8 cellular contexts compared by ENCODE assay signal in genomic region chr16:30525844-30526136, GRCh38. TPM values are rescaled to one million over a fixed set of nuclear protein-coding genes. Genes with fewer than 3 reads are reported as not detected.
DNase-seq lines count a peak whose midpoint lies in the region; ATAC-seq, FAIRE-seq and TF ChIP-seq lines count a peak whose summit lies in the region.

No MANE protein-coding gene starts in this region.

- no peak for DNase-seq in GM12891 (ENCODE audit: insufficient read length, low spot score)
- no peak for DNase-seq in T-cell
- peak; percentile 32 for DNase-seq in fibroblast of villous mesenchyme (ENCODE audit: low read depth)
- no peak for DNase-seq in gastrocnemius medialis
- no peak for DNase-seq in left colon
- DNase-seq in NCI-H345 (lab: John Stamatoyannopoulos, UW), result no peak

- no peaks in the 10 kb centered on the region for H3K9me3 Mint-ChIP-seq in T-cell

- ATAC-seq in T-cell (replicated peaks in 1 of 4) (no peak), gastrocnemius medialis (no peak), left colon (no peak), GM18511 (IDR thresholded peaks at IDR 0.05; ENCODE audit: unreplicated experiment) (no peak), GM19023 (IDR thresholded peaks at IDR 0.05; ENCODE audit: unreplicated experiment) (no peak)

- CTCF ChIA-PET in T-cell (lab: Charles Lee), result no interaction called here

- H3K4me3 Mint-ChIP-seq in T-cell, result peak overlapping the region; percentile 69 to 87 (median 83)

- peak overlapping the region; percentile 55 to 90 for H3K27ac Mint-ChIP-seq in T-cell

- no peak for TF ChIP-seq POLR2A in GM12891 (IDR thresholded peaks at IDR 0.05; ENCODE audit: low read depth, low read length)
- no peak for TF ChIP-seq POLR2A in gastrocnemius medialis (IDR thresholded peaks at IDR 0.05)

- H3K9me3 ChIP-seq in gastrocnemius medialis, result no peaks in the 10 kb centered on the region

- H3K36me3 ChIP-seq in gastrocnemius medialis, result peaks cover 0 to 10% of the 10 kb centered on the region in 2 donors

- peaks cover 19 to 36% of the 10 kb centered on the region in 2 donors for H3K4me1 ChIP-seq in gastrocnemius medialis

- intact Hi-C loops in gastrocnemius medialis (cut with DNase I; ENCODE audit: low total_unique reads), result loop anchor here (2.0 to 10.0 kb wide), 5 partner anchors 33 to 711 kb away; partner anchors contain the start of genes PAGR1, PRRT2, SEPHS2 and ZNF646
- intact Hi-C loops in left colon (cut with DNase I, micrococcal nuclease), result no loop called here

- TF ChIP-seq CTCF in fibroblast of villous mesenchyme (IDR thresholded peaks at IDR 0.05; ENCODE audit: insufficient read depth, low read depth, low read length), result no peak
- TF ChIP-seq CTCF in gastrocnemius medialis (IDR thresholded peaks at IDR 0.05 in 4 of 5, conservative IDR thresholded peaks at IDR 0.05 in 1 of 5), result no peak

- in situ Hi-C loops in gastrocnemius medialis (cut with MboI; ENCODE audit: low sequenced_read_pairs in 4 of 4), result loop anchor here in 2 of 4 donors (10.0 kb wide), 1 partner anchor 91 kb away; the partner anchor contains the start of gene DCTPP1 (in 2 of the 2)

- no peaks in the 10 kb centered on the region for H3K27me3 ChIP-seq in gastrocnemius medialis

- H3K4me1 Mint-ChIP-seq in T-cell, result peaks cover 13 to 30% (median 30%) of the 10 kb centered on the region in 3 donors

- H3K27me3 Mint-ChIP-seq in T-cell, result no peaks in the 10 kb centered on the region

- H3K27ac ChIP-seq in gastrocnemius medialis, result peak overlapping the region; percentile 96 to 100 (median 97)

- peaks cover 6% of the 10 kb centered on the region for H3K36me3 Mint-ChIP-seq in T-cell

- POLR2A ChIA-PET in T-cell (lab: Charles Lee), result no interaction called here

- no peak for FAIRE-seq in GM12891 (lab: Jason Lieb, UNC)

- H3K4me3 ChIP-seq in fibroblast of villous mesenchyme (ENCODE audit: low read depth, low read length) (peak overlapping the region; percentile 87), gastrocnemius medialis (peak overlapping the region; percentile 64 to 91 (median 76))

TF ChIP-seq in GM12891, 5 proteins besides CTCF, POLR2A, EP300 and RAD21:
- TF ChIP-seq TAF1 (IDR thresholded peaks at IDR 0.05; ENCODE audit: low read depth, low read length) (no peak), POLR2AphosphoS5 (IDR thresholded peaks at IDR 0.05; ENCODE audit: low read depth, low read length) (no peak), POU2F2 (IDR thresholded peaks at IDR 0.05; ENCODE audit: low read depth, low read length) (no peak), SPI1 (IDR thresholded peaks at IDR 0.05; ENCODE audit: low read depth, low read length) (peak; percentile 57)

RNA-seq across cellular contexts. Expression of gene ZNF768, which starts 0.6 kb away (rescaled TPM):
- 14.0 TPM for polyA plus RNA-seq in GM12891 (2012; ENCODE audit: low read depth, missing spikeins)
- total RNA-seq in T-cell, result 1 to 10 TPM; 5.0 to 8.3 (median 7.2) TPM
- total RNA-seq in fibroblast of villous mesenchyme, result 19.0 and 22.0 TPM in 2 replicates
- 100 to 1,000 TPM in 1 of 4 donors, 10 to 100 TPM in 3; 39.8 to 118 (median 69.8) TPM for total RNA-seq in gastrocnemius medialis
- 10 to 100 TPM; 58.7 to 62.4 TPM for total RNA-seq in left colon

RNA-seq across cellular contexts. Expression of gene ZNF747, which starts 8.9 kb away (rescaled TPM):
- polyA plus RNA-seq in GM12891 (2012; ENCODE audit: low read depth, missing spikeins), result 3.9 TPM
- total RNA-seq in T-cell (10 to 100 TPM in 3 of 5 donors, 1 to 10 TPM in 2; 6.8 to 17.4 (median 14.2) TPM), fibroblast of villous mesenchyme (11.7 and 12.6 TPM in 2 replicates), gastrocnemius medialis (10 to 100 TPM in 3 of 4 donors, 1 to 10 TPM in 1; 8.6 to 17.5 (median 13.1) TPM), left colon (10 to 100 TPM in 1 of 2 donors, 1 to 10 TPM in 1; 9.8 to 11.7 TPM)

RNA-seq across cellular contexts. Expression of gene ZNF764, which starts 32.4 kb away (rescaled TPM):
- 4.2 TPM for polyA plus RNA-seq in GM12891 (2012; ENCODE audit: low read depth, missing spikeins)
- total RNA-seq in T-cell (10 to 100 TPM; 14.9 to 33.9 (median 27.3) TPM), fibroblast of villous mesenchyme (4.3 and 6.1 TPM in 2 replicates), gastrocnemius medialis (1 to 10 TPM; 3.7 to 5.5 (median 4.9) TPM), left colon (10 to 100 TPM; 10.6 to 20.7 TPM)

RNA-seq across cellular contexts. Expression of gene ZNF688, which starts 45.7 kb away (rescaled TPM):
- polyA plus RNA-seq in GM12891 (2012; ENCODE audit: low read depth, missing spikeins), result 7.4 TPM
- total RNA-seq in T-cell (10 to 100 TPM; 11.9 to 25.9 (median 20.7) TPM), fibroblast of villous mesenchyme (6.5 and 12.9 TPM in 2 replicates), gastrocnemius medialis (10 to 100 TPM; 11.0 to 38.2 (median 18.5) TPM), left colon (10 to 100 TPM; 16.6 to 24.4 TPM)

RNA-seq across cellular contexts. Expression of gene ITGAL, which starts 53.2 kb away (rescaled TPM):
- polyA plus RNA-seq in GM12891 (2012; ENCODE audit: low read depth, missing spikeins), result 35.4 TPM
- total RNA-seq in T-cell (100 to 1,000 TPM; 322 to 640 (median 518) TPM), fibroblast of villous mesenchyme (not detected in 2 replicates), gastrocnemius medialis (1 to 10 TPM in 1 of 4 donors, under 1 TPM in 2, not detected in 1; 0.16 to 1.9 (median 0.86) TPM), left colon (1 to 10 TPM; 6.7 to 7.3 TPM)
